ENCODE assay signal across 13 cellular contexts in the genomic region with DNA sequence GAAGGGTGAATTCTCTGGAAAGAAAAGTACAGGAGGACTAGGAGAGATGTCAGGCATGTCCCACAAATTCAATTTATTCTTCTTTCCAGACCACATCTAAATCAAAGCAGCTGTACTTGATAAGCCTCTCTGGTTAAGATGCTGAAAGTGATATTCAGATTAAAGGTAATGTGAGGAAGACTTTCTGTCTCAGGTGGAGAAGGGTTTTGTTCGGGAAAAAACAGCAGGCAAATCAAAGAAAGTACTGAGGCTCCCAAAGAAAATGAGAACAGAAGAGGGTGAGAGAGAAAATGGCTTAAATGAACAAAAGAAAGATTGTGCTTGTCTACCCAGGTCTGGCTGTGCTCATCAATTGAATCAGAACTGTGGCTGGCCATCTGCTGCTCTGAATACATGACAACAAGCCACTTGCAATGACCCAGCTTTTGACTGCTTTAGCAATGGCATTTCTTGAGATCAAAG.
"Had no signal": no experiment of that assay in that cellular context is flagged by ENCODE, and none has a peak within 500 bp of the region (broad histone marks: within the 10 kb centered on the region; RNA-seq: fewer than 3 reads in every experiment).

No MANE protein-coding gene starts in this region.

- H3K4me1 Mint-ChIP-seq: central memory CD8-positive, alpha-beta T cell had no signal

- H3K27ac ChIP-seq: adrenal gland, body of pancreas, tibial artery, uterus had no signal

- H3K9me3 ChIP-seq: uterus had no signal

- H3K4me1 ChIP-seq: adrenal gland, body of pancreas, tibial artery, uterus had no signal

- H3K4me3 Mint-ChIP-seq: activated B cell treated with CpG ODN at 0.5 μM for 24 hours; activated CD4-positive, alpha-beta T cell treated with anti-CD3 and anti-CD28 coated beads, Interleukin-2, amount 10 ng/mL, durations not matched to agents 24 days and 14 days; central memory CD8-positive, alpha-beta T cell; natural killer cell treated with Interleukin-12 subunit alpha and Interleukin-12 subunit beta and Interleukin-15 and Interleukin-18, amount 100 ng/mL, for 72 hours had no signal

- H3K4me3 ChIP-seq: adrenal gland, body of pancreas, tibial artery, uterus had no signal

- H3K36me3 ChIP-seq: adrenal gland, tibial artery, uterus had no signal

- ATAC-seq: body of pancreas; left lobe of liver; natural killer cell treated with Interleukin-12 subunit alpha and Interleukin-12 subunit beta and Interleukin-15 and Interleukin-18, amount 100 ng/mL, for 72 hours had no signal

- H3K27ac Mint-ChIP-seq: activated B cell treated with CpG ODN at 0.5 μM for 24 hours; activated CD4-positive, alpha-beta T cell treated with anti-CD3 and anti-CD28 coated beads, Interleukin-2, amount 10 ng/mL, durations not matched to agents 24 days and 14 days; activated T-helper 2 cell treated with anti-CD3 and anti-CD28 coated beads, Interferon-gamma antibody, Interleukin-2, Interleukin-4, amounts not matched to agents 10 μg/mL and 5 μg/mL and 100 μg/mL, durations not matched to agents 14 hours and 24 hours and 36 hours; natural killer cell treated with Interleukin-12 subunit alpha and Interleukin-12 subunit beta and Interleukin-15 and Interleukin-18, amount 100 ng/mL, for 72 hours had no signal

- H3K27me3 ChIP-seq: adrenal gland, body of pancreas, tibial artery, uterus had no signal

- DNase-seq: activated B cell treated with CpG ODN at 0.5 μM for 24 hours; activated CD4-positive, alpha-beta T cell treated with anti-CD3 and anti-CD28 coated beads, Interleukin-2, amount 10 ng/mL, durations not matched to agents 24 days and 14 days; activated naive CD4-positive, alpha-beta T cell treated with anti-CD3 and anti-CD28 coated beads, Interleukin-2, amount 50 U/mL, for 16 hours; adrenal gland; body of pancreas; mammary epithelial cell; stimulated activated CD4-positive, alpha-beta T cell treated with anti-CD3 and anti-CD28 coated beads, Interleukin-4, amount 100 ng/mL, for 1 hour; tibial artery; uterus had no signal
